Comparison of ENCODE assay signal across 32 cellular contexts in genomic region chr14:92994131-92994676, GRCh38.
DNase-seq lines count a peak whose midpoint lies in the region; ATAC-seq and TF ChIP-seq lines count a peak whose summit lies in the region.
"Had no signal": no experiment of that assay in that cellular context is flagged by ENCODE, and none has a peak within 500 bp of the region (broad histone marks: within the 10 kb centered on the region; RNA-seq: fewer than 3 reads in every experiment).

No MANE protein-coding gene starts in this region.

- H3K4me3 ChIP-seq in osteoblast (ENCODE audit: insufficient read depth, low read length) = no peak overlapping the region
- no peak overlapping the region for H3K4me3 ChIP-seq in prostate gland
- H3K4me3 ChIP-seq: hepatocyte, ovary, PC-9 had no signal

- peaks cover 3% of the 10 kb centered on the region for H3K27me3 Mint-ChIP-seq in glutamatergic neuron (ENCODE audit: unreplicated experiment)
- H3K27me3 Mint-ChIP-seq: activated CD4-positive, alpha-beta T cell treated with anti-CD3 and anti-CD28 coated beads for 36 hours; activated naive CD8-positive, alpha-beta T cell treated with anti-CD3 and anti-CD28 coated beads, Interleukin-2, amount 10 ng/mL, durations not matched to agents 7 days and 5 days; effector memory CD8-positive, alpha-beta T cell; T-helper 17 cell had no signal

- in situ Hi-C loops in KBM-7 (cut with MboI; ENCODE audit: low pct_unique_long_range_greater_than_20kb, low sequenced_read_pairs) = no loop called here

- H3K4me1 Mint-ChIP-seq in glutamatergic neuron (ENCODE audit: low read depth, unreplicated experiment) = peaks cover 44% of the 10 kb centered on the region
- H3K4me1 Mint-ChIP-seq: activated CD4-positive, alpha-beta T cell treated with anti-CD3 and anti-CD28 coated beads for 36 hours had no signal

- H3K4me3 Mint-ChIP-seq in glutamatergic neuron (ENCODE audit: unreplicated experiment) = peak overlapping the region; percentile 38
- H3K4me3 Mint-ChIP-seq: activated CD4-positive, alpha-beta T cell treated with anti-CD3 and anti-CD28 coated beads for 36 hours; activated naive CD8-positive, alpha-beta T cell treated with anti-CD3 and anti-CD28 coated beads, Interleukin-2, amount 10 ng/mL, durations not matched to agents 7 days and 5 days; effector memory CD8-positive, alpha-beta T cell; T-helper 17 cell had no signal

- TF ChIP-seq CTCF in glutamatergic neuron (IDR thresholded peaks at IDR 0.05; ENCODE audit: partially characterized antibody, unreplicated experiment) (no peak), osteoblast (IDR thresholded peaks at IDR 0.05; ENCODE audit: extremely low read depth, low read depth, low read length) (no peak), prostate gland (IDR thresholded peaks at IDR 0.05) (no peak)

- WGBS in prostate gland = 97% methylated on average over 12 of the region's 12 CpGs

- TF ChIP-seq POLR2A in prostate gland (IDR thresholded peaks at IDR 0.05) = no peak

- no peaks in the 10 kb centered on the region for H3K36me3 Mint-ChIP-seq in glutamatergic neuron (ENCODE audit: unreplicated experiment)

- H3K36me3 ChIP-seq in osteoblast (ENCODE audit: insufficient read depth, low read length) = no peaks in the 10 kb centered on the region
- no peaks in the 10 kb centered on the region for H3K36me3 ChIP-seq in prostate gland
- H3K36me3 ChIP-seq: ovary had no signal

- no peak overlapping the region for H3K4me2 ChIP-seq in osteoblast (ENCODE audit: insufficient read depth, low read length)
- H3K4me2 ChIP-seq: hepatocyte, PC-9 had no signal

- H3K79me2 ChIP-seq in osteoblast (ENCODE audit: insufficient read depth, low read length) = no peaks in the 10 kb centered on the region

- peaks cover 3% of the 10 kb centered on the region for H4K20me1 ChIP-seq in osteoblast (ENCODE audit: insufficient read depth, low read length)

- peak; percentile 48 for DNase-seq in Right ventricle myocardium inferior (ENCODE audit: missing footprints)
- DNase-seq in left cardiac atrium = no peak
- no peak for DNase-seq in glutamatergic neuron
- DNase-seq in osteoblast (ENCODE audit: insufficient read length, low spot score, missing footprints) = peak; percentile 30
- DNase-seq in NCI-H1417 (lab: John Stamatoyannopoulos, UW) = no peak
- no peak for DNase-seq in prostate gland (ENCODE audit: low spot score)
- DNase-seq in KBM-7 = no peak
- DNase-seq in NCI-H345 treated with DMSO at 0.1 percent for 48 hours (lab: John Stamatoyannopoulos, UW; ENCODE audit: unreplicated experiment) = no peak
- DNase-seq: activated CD4-positive, alpha-beta T cell treated with anti-CD3 and anti-CD28 coated beads for 36 hours; activated gamma-delta T cell; activated naive CD8-positive, alpha-beta T cell treated with anti-CD3 and anti-CD28 coated beads, Interleukin-2, amount 10 ng/mL, durations not matched to agents 7 days and 5 days; activated T-cell treated with anti-CD3 and anti-CD28 coated beads, Interleukin-2, amount 50 U/mL, for 1 hour; Calu3; central memory CD4-positive, alpha-beta T cell; cortex of kidney; DMS79 treated with DMSO at 0.1 percent for 48 hours; effector memory CD8-positive, alpha-beta T cell; GDM1; Kasumi-1; mammary epithelial cell; NCI-H1417 treated with DMSO at 0.1 percent for 48 hours; NCI-H2029 treated with DMSO at 0.1 percent for 48 hours; NCI-H526; NK-92 treated with Interleukin-12 subunit alpha and Interleukin-12 subunit beta, amount 100 ng/mL, for 24 hours; PC-9; SHP77; stimulated activated CD4-positive, alpha-beta T cell treated with anti-CD3 and anti-CD28 coated beads, Interleukin-12 subunit alpha, Interleukin-12 subunit beta, amount 100 ng/mL, for 4 hours; stimulated activated CD4-positive, alpha-beta T cell treated with anti-CD3 and anti-CD28 coated beads, Interleukin-4, amount 100 ng/mL, for 24 hours; T-helper 17 cell; trophoblast cell had no signal

- H3K9me3 Mint-ChIP-seq in glutamatergic neuron (ENCODE audit: unreplicated experiment) = peaks cover 5% of the 10 kb centered on the region
- H3K9me3 Mint-ChIP-seq: activated naive CD8-positive, alpha-beta T cell treated with anti-CD3 and anti-CD28 coated beads, Interleukin-2, amount 10 ng/mL, durations not matched to agents 7 days and 5 days; effector memory CD8-positive, alpha-beta T cell had no signal

- H3K9me3 ChIP-seq in osteoblast (ENCODE audit: low read depth, low read length) (no peaks in the 10 kb centered on the region), prostate gland (no peaks in the 10 kb centered on the region)
- H3K9me3 ChIP-seq: ovary had no signal

- ATAC-seq in Right ventricle myocardium inferior = no peak
- no peak for ATAC-seq in left cardiac atrium
- ATAC-seq: activated CD4-positive, alpha-beta T cell treated with anti-CD3 and anti-CD28 coated beads for 36 hours; effector memory CD8-positive, alpha-beta T cell; T-helper 17 cell had no signal

- no peak overlapping the region for H2AFZ ChIP-seq in osteoblast (ENCODE audit: low read length)
- H2AFZ ChIP-seq: hepatocyte, PC-9 had no signal

- no peaks in the 10 kb centered on the region for H3K27me3 ChIP-seq in osteoblast (ENCODE audit: insufficient read depth, low read length)
- H3K27me3 ChIP-seq in prostate gland (replicated peaks; ENCODE audit: insufficient read depth) = no peaks in the 10 kb centered on the region
- H3K27me3 ChIP-seq: hepatocyte, ovary had no signal

- H3K27ac ChIP-seq in osteoblast (ENCODE audit: low read depth, low read length) (no peak overlapping the region), prostate gland (no peak overlapping the region)
- H3K27ac ChIP-seq: hepatocyte, PC-9 had no signal

- H3K4me1 ChIP-seq in osteoblast (ENCODE audit: insufficient read depth, low read length) = no peaks in the 10 kb centered on the region
- peaks cover 4% of the 10 kb centered on the region for H3K4me1 ChIP-seq in prostate gland (replicated peaks)

- peak overlapping the region; percentile 33 for H3K27ac Mint-ChIP-seq in glutamatergic neuron (ENCODE audit: unreplicated experiment)
- H3K27ac Mint-ChIP-seq: activated CD4-positive, alpha-beta T cell treated with anti-CD3 and anti-CD28 coated beads for 36 hours; activated naive CD8-positive, alpha-beta T cell treated with anti-CD3 and anti-CD28 coated beads, Interleukin-2, amount 10 ng/mL, durations not matched to agents 7 days and 5 days; T-helper 17 cell had no signal

- intact Hi-C loops in Right ventricle myocardium inferior (cut with DNase I) = loop anchor here (5.0 kb wide), 1 partner anchor 48 kb away; no protein-coding TSS in a partner anchor
- intact Hi-C loops in left cardiac atrium (cut with DNase I) = no loop called here
- intact Hi-C loops in prostate gland (cut with DNase I) = no loop called here

Comparison
In these comparisons a context has a peak if more than half of its experiments do, and no peak if none do; other contexts are left out.
1. DNase-seq: peak in Right ventricle myocardium inferior (single experiment) and osteoblast (single experiment); none in left cardiac atrium (single experiment), glutamatergic neuron (single experiment), NCI-H1417 (0 of 3), prostate gland (single experiment), KBM-7 (single experiment) and NCI-H345 treated with DMSO at 0.1 percent for 48 hours (single experiment).